ENCODE assay signal across 17 cellular contexts in genomic region chr18:22165603-22166069, GRCh38. TPM values are rescaled to one million over a fixed set of nuclear protein-coding genes. Genes with fewer than 3 reads are reported as not detected.
DNase-seq lines count a peak whose midpoint lies in the region; ATAC-seq and TF ChIP-seq lines count a peak whose summit lies in the region.
"Had no signal": no experiment of that assay in that cellular context is flagged by ENCODE, and none has a peak within 500 bp of the region (broad histone marks: within the 10 kb centered on the region; RNA-seq: fewer than 3 reads in every experiment).

No MANE protein-coding gene starts in this region.

- peak overlapping the region in 2 of 4 donors; percentile 77 to 97 for H3K4me3 ChIP-seq in adrenal gland
- H3K4me3 ChIP-seq in endodermal cell (ENCODE audit: low read length): peak overlapping the region; percentile 100
- H3K4me3 ChIP-seq in mucosa of descending colon: peak overlapping the region; percentile 12
- peak overlapping the region; percentile 29 to 41 for H3K4me3 ChIP-seq in testis

- peak overlapping the region; percentile 98 for H3K4me3 Mint-ChIP-seq in endodermal cell
- H3K4me3 Mint-ChIP-seq in activated CD4-positive, alpha-beta T cell treated with anti-CD3 and anti-CD28 coated beads, Interleukin-2, amount 10 ng/mL, durations not matched to agents 7 days and 5 days: no peak overlapping the region

- 4 to 12% (median 5%) methylated on average over 15 to 57 of the region's 57 CpGs for WGBS in adrenal gland, 4 donors
- 0 to 1% methylated on average over 33 to 57 of the region's 57 CpGs for WGBS in endodermal cell (ENCODE audit: insufficient coverage in 1 of 2, insufficient read length in 1 of 2), 2 experiments
- WGBS in testis, 2 donors: 8 to 16% methylated on average over 15 to 51 of the region's 57 CpGs

- H3K36me3 ChIP-seq in adrenal gland (replicated peaks in 1 of 2) (no peaks in the 10 kb centered on the region), endodermal cell (ENCODE audit: control insufficient read depth, insufficient read depth, low read length) (peaks cover 37% of the 10 kb centered on the region), mucosa of descending colon (ENCODE audit: low read depth) (no peaks in the 10 kb centered on the region), testis (ENCODE audit: low read depth, missing control alignments) (no peaks in the 10 kb centered on the region)
- H3K36me3 ChIP-seq: gastroesophageal sphincter had no signal

- H3K4me1 ChIP-seq in adrenal gland (replicated peaks in 1 of 2) (peaks cover 13 to 15% of the 10 kb centered on the region in 2 donors), endodermal cell (ENCODE audit: control insufficient read depth, insufficient read depth, low read length) (peaks cover 18% of the 10 kb centered on the region), mucosa of descending colon (ENCODE audit: low read depth) (peaks cover 8% of the 10 kb centered on the region), testis (peaks cover 12% of the 10 kb centered on the region)

- POLR2A ChIA-PET in activated CD4-positive, alpha-beta T cell treated with anti-CD3 and anti-CD28 coated beads, Interleukin-2, amount 10 ng/mL, durations not matched to agents 7 days and 5 days (lab: Charles Lee): no interaction called here

- H3K27ac ChIP-seq in adrenal gland (peak overlapping the region; percentile 67 to 99 (median 97)), endodermal cell (ENCODE audit: low read depth, low read length) (no peak overlapping the region), testis (no peak overlapping the region)
- H3K27ac ChIP-seq: gastroesophageal sphincter had no signal

- DNase-seq in adrenal gland (peak in 2 of 7 donors; percentile 23 to 32), endodermal cell (peak; percentile 60), mucosa of descending colon (peak in 2 of 3 donors; percentile 23 to 46), testis (no peak), NCI-H510A (lab: John Stamatoyannopoulos, UW) (no peak), T-helper 1 cell (no peak)
- no peak for DNase-seq in activated CD4-positive, alpha-beta T cell treated with anti-CD3 and anti-CD28 coated beads, Interleukin-2, amount 10 ng/mL, durations not matched to agents 7 days and 5 days
- DNase-seq: activated CD8-positive, alpha-beta memory T cell treated with anti-CD3 and anti-CD28 coated beads for 24 hours; CD4-positive, alpha-beta memory T cell; effector CD4-positive, alpha-beta T cell; mammary epithelial cell; NCI-H1417 had no signal

- intact Hi-C loops in adrenal gland (cut with DNase I): loop anchor here (5.0 to 10.0 kb wide), 4 partner anchors 61 to 251 kb away; no protein-coding TSS in a partner anchor
- intact Hi-C loops in mucosa of descending colon (cut with DNase I, micrococcal nuclease): loop anchor here in 1 of 2 donors (5.0 kb wide), 2 partner anchors 123 to 168 kb away; no protein-coding TSS in a partner anchor
- intact Hi-C loops in testis (cut with DNase I; ENCODE audit: low total_unique reads): loop anchor here (5.0 kb wide), 1 partner anchor 397 kb away; no protein-coding TSS in a partner anchor

- peaks cover 71% of the 10 kb centered on the region for H3K27me3 Mint-ChIP-seq in endodermal cell (ENCODE audit: insufficient read depth)
- H3K27me3 Mint-ChIP-seq in activated CD4-positive, alpha-beta T cell treated with anti-CD3 and anti-CD28 coated beads, Interleukin-2, amount 10 ng/mL, durations not matched to agents 7 days and 5 days: peaks cover 76% of the 10 kb centered on the region

- ATAC-seq in mucosa of descending colon: no peak
- no peak for ATAC-seq in HG03045 (IDR thresholded peaks at IDR 0.05; ENCODE audit: unreplicated experiment)
- ATAC-seq: gastroesophageal sphincter had no signal

- H3K9ac ChIP-seq in endodermal cell (ENCODE audit: extremely low read depth, low read length, poor library complexity, severe bottlenecking): peak overlapping the region; percentile 99

- peaks cover 38% of the 10 kb centered on the region for H3K4me1 Mint-ChIP-seq in endodermal cell
- H3K4me1 Mint-ChIP-seq in activated CD4-positive, alpha-beta T cell treated with anti-CD3 and anti-CD28 coated beads, Interleukin-2, amount 10 ng/mL, durations not matched to agents 7 days and 5 days: peaks cover 17% of the 10 kb centered on the region

- H3K9me3 ChIP-seq in adrenal gland (replicated peaks in 1 of 3) (no peaks in the 10 kb centered on the region), endodermal cell (ENCODE audit: control insufficient read depth, low read length) (no peaks in the 10 kb centered on the region), mucosa of descending colon (no peaks in the 10 kb centered on the region), testis (no peaks in the 10 kb centered on the region)
- H3K9me3 ChIP-seq: gastroesophageal sphincter had no signal

- H3K27me3 ChIP-seq in adrenal gland: no peaks in the 10 kb centered on the region
- peaks cover 28% of the 10 kb centered on the region for H3K27me3 ChIP-seq in endodermal cell (ENCODE audit: control insufficient read depth, insufficient read depth, low read length, poor library complexity, severe bottlenecking)
- H3K27me3 ChIP-seq in testis: peaks cover 3% of the 10 kb centered on the region

- TF ChIP-seq POLR2A in adrenal gland (IDR thresholded peaks at IDR 0.05) (no peak), testis (IDR thresholded peaks at IDR 0.05) (no peak)

- TF ChIP-seq CTCF in adrenal gland (IDR thresholded peaks at IDR 0.05) (no peak), endodermal cell (conservative IDR thresholded peaks at IDR 0.05) (no peak), mucosa of descending colon (IDR thresholded peaks at IDR 0.05) (no peak), testis (IDR thresholded peaks at IDR 0.05) (no peak)

- CTCF ChIA-PET in activated CD4-positive, alpha-beta T cell treated with anti-CD3 and anti-CD28 coated beads, Interleukin-2, amount 10 ng/mL, durations not matched to agents 7 days and 5 days (lab: Charles Lee): no interaction called here

- H3K9me3 Mint-ChIP-seq in endodermal cell: no peaks in the 10 kb centered on the region
- no peaks in the 10 kb centered on the region for H3K9me3 Mint-ChIP-seq in activated CD4-positive, alpha-beta T cell treated with anti-CD3 and anti-CD28 coated beads, Interleukin-2, amount 10 ng/mL, durations not matched to agents 7 days and 5 days
- H3K9me3 Mint-ChIP-seq: T-helper 2 cell treated with Interferon-gamma antibody and Interleukin-4, amounts not matched to agents 5 μg/mL and 100 μg/mL, for 36 hours had no signal

- peaks cover 25% of the 10 kb centered on the region for H3K36me3 Mint-ChIP-seq in endodermal cell (ENCODE audit: low read depth)
- no peaks in the 10 kb centered on the region for H3K36me3 Mint-ChIP-seq in activated CD4-positive, alpha-beta T cell treated with anti-CD3 and anti-CD28 coated beads, Interleukin-2, amount 10 ng/mL, durations not matched to agents 7 days and 5 days (ENCODE audit: low read depth)
- H3K36me3 Mint-ChIP-seq: activated naive CD8-positive, alpha-beta T cell; IgD-negative memory B cell had no signal

- peak overlapping the region; percentile 97 for H3K27ac Mint-ChIP-seq in endodermal cell
- H3K27ac Mint-ChIP-seq in activated CD4-positive, alpha-beta T cell treated with anti-CD3 and anti-CD28 coated beads, Interleukin-2, amount 10 ng/mL, durations not matched to agents 7 days and 5 days: no peak overlapping the region
- H3K27ac Mint-ChIP-seq: activated naive CD8-positive, alpha-beta T cell; CD4-positive, alpha-beta memory T cell; IgD-negative memory B cell had no signal

RNA-seq across cellular contexts. Expression of gene GATA6, which starts 3.8 kb away (rescaled TPM):
- total RNA-seq in adrenal gland (100 to 1,000 TPM; 118 to 222 (median 141) TPM), endodermal cell (100 to 1,000 TPM; 106 to 158 TPM), mucosa of descending colon (10 to 100 TPM; 21.9 to 58.8 (median 43.3) TPM), testis (10 to 100 TPM; 50.5 to 54.6 TPM)
- polyA plus RNA-seq in adrenal gland (10 to 100 TPM; 31.3 to 55.7 (median 48.2) TPM), testis (ENCODE audit: insufficient read depth, low read depth, low replicate concordance) (13.8 TPM)
- polyA plus RNA-seq in endodermal cell (2013, experiment 1 of 2): 30.0 TPM
- 39.3 TPM for polyA plus RNA-seq in endodermal cell (2013, experiment 2 of 2)
- total RNA-seq in activated CD4-positive, alpha-beta T cell treated with anti-CD3 and anti-CD28 coated beads, Interleukin-2, amount 10 ng/mL, durations not matched to agents 7 days and 5 days: not detected
- total RNA-seq: CD4-positive, alpha-beta memory T cell had no signal
- polyA plus RNA-seq: CD4-positive, alpha-beta memory T cell; IgD-negative memory B cell had no signal

Comparison
In these comparisons a context has a peak if more than half of its experiments do, and no peak if none do; other contexts are left out.
1. DNase-seq: peak in endodermal cell (single experiment) and mucosa of descending colon (2 of 3); none in testis (single experiment), NCI-H510A (single experiment), T-helper 1 cell (0 of 5) and activated CD4-positive, alpha-beta T cell treated with anti-CD3 and anti-CD28 coated beads, Interleukin-2, amount 10 ng/mL, durations not matched to agents 7 days and 5 days (single experiment).
2. H3K27ac ChIP-seq: peak in adrenal gland (5 of 5); none in endodermal cell (single experiment) and testis (0 of 2).
3. RNA of gene GATA6, which starts 3.8 kb away (total RNA-seq): 106 to 158 TPM in endodermal cell, 118 to 222 TPM in adrenal gland, 50.5 to 54.6 TPM in testis and 21.9 to 58.8 TPM in mucosa of descending colon; not detected in activated CD4-positive, alpha-beta T cell treated with anti-CD3 and anti-CD28 coated beads, Interleukin-2, amount 10 ng/mL, durations not matched to agents 7 days and 5 days; every median in the first group is over 10 times any median in the second.